ENCODE assay signal across 8 cellular contexts in genomic region chrX:132463411-132463810, GRCh38. TPM values are rescaled to one million over a fixed set of nuclear protein-coding genes. Genes with fewer than 3 reads are reported as not detected.
DNase-seq lines count a peak whose midpoint lies in the region; ATAC-seq and TF ChIP-seq lines count a peak whose summit lies in the region.

No MANE protein-coding gene starts in this region.

- no peaks in the 10 kb centered on the region for H3K9me3 ChIP-seq in colonic mucosa
- H3K9me3 ChIP-seq in right cardiac atrium (ENCODE audit: control insufficient read depth, low read length), result no peaks in the 10 kb centered on the region

- H3K27ac ChIP-seq in colonic mucosa (no peak overlapping the region), right cardiac atrium (ENCODE audit: low read length) (no peak overlapping the region)

- H3K9ac ChIP-seq in colonic mucosa (ENCODE audit: low read depth in 2 of 2, low read length in 2 of 2), result no peak overlapping the region

- no peaks in the 10 kb centered on the region for H3K36me3 ChIP-seq in colonic mucosa

- no peaks in the 10 kb centered on the region for H3K4me1 Mint-ChIP-seq in activated T-cell treated with anti-CD3 and anti-CD28 coated beads, Interleukin-2, amount 50 U/mL, for 72 hours (ENCODE audit: low read depth)

- no peaks in the 10 kb centered on the region for H3K27me3 ChIP-seq in colonic mucosa
- H3K27me3 ChIP-seq in right cardiac atrium (ENCODE audit: control insufficient read depth, insufficient read depth), result no peaks in the 10 kb centered on the region

- H3K27me3 Mint-ChIP-seq in activated T-cell treated with anti-CD3 and anti-CD28 coated beads, Interleukin-2, amount 50 U/mL, for 72 hours (ENCODE audit: low read depth), result peaks cover 31% of the 10 kb centered on the region

- H3K4me1 ChIP-seq in colonic mucosa, result no peaks in the 10 kb centered on the region
- H3K4me1 ChIP-seq in right cardiac atrium (ENCODE audit: control insufficient read depth, insufficient read depth, low read length), result no peaks in the 10 kb centered on the region

- H3K36me3 Mint-ChIP-seq in activated T-cell treated with anti-CD3 and anti-CD28 coated beads, Interleukin-2, amount 50 U/mL, for 72 hours (ENCODE audit: insufficient read depth in 2 of 2), result peaks cover 2% of the 10 kb centered on the region in 2 donors

- H3K9me3 Mint-ChIP-seq in activated T-cell treated with anti-CD3 and anti-CD28 coated beads, Interleukin-2, amount 50 U/mL, for 72 hours, result no peaks in the 10 kb centered on the region

- intact Hi-C loops in colonic mucosa (cut with DNase I), result no loop called here
- intact Hi-C loops in right cardiac atrium (cut with DNase I), result no loop called here

- peak; percentile 7 to 17 for DNase-seq in activated T-cell treated with anti-CD3 and anti-CD28 coated beads, Interleukin-2, amount 50 U/mL, for 72 hours
- no peak for DNase-seq in activated T-cell treated with anti-CD3 and anti-CD28 coated beads, Interleukin-2, amount 50 U/mL, for 1 hour
- DNase-seq in NAMALWA (ENCODE audit: low spot score) (peak; percentile 34), colonic mucosa (peak; percentile 41), retinal pigment epithelial cell (ENCODE audit: low read depth) (no peak), DMS114 treated with DMSO at 0.1 percent for 48 hours (lab: John Stamatoyannopoulos, UW; ENCODE audit: unreplicated experiment) (no peak), NCI-H1694 treated with DMSO at 0.1 percent for 48 hours (lab: John Stamatoyannopoulos, UW) (no peak), right cardiac atrium (no peak)

- peak; percentile 50 for TF ChIP-seq CTCF in colonic mucosa (IDR thresholded peaks at IDR 0.05)
- peak; percentile 53 for TF ChIP-seq CTCF in retinal pigment epithelial cell (conservative IDR thresholded peaks at IDR 0.05; ENCODE audit: low read depth, low read length)

- H3K4me3 ChIP-seq in colonic mucosa (no peak overlapping the region), retinal pigment epithelial cell (ENCODE audit: low read length) (no peak overlapping the region), right cardiac atrium (ENCODE audit: low read length) (no peak overlapping the region)

- no peak for ATAC-seq in activated T-cell treated with anti-CD3 and anti-CD28 coated beads, Interleukin-2, amount 50 U/mL, for 72 hours (replicated peaks in 1 of 2)
- ATAC-seq in right cardiac atrium, result no peak

- no peak overlapping the region for H3K27ac Mint-ChIP-seq in activated T-cell treated with anti-CD3 and anti-CD28 coated beads, Interleukin-2, amount 50 U/mL, for 72 hours

- WGBS in right cardiac atrium, result 72% methylated on average over 8 of the region's 8 CpGs

- no peak overlapping the region for H3K4me3 Mint-ChIP-seq in activated T-cell treated with anti-CD3 and anti-CD28 coated beads, Interleukin-2, amount 50 U/mL, for 72 hours

RNA-seq across cellular contexts. Expression of gene MBNL3, which starts 25.4 kb away (rescaled TPM):
- total RNA-seq in activated T-cell treated with anti-CD3 and anti-CD28 coated beads, Interleukin-2, amount 50 U/mL, for 72 hours, result 10 to 100 TPM; 15.7 to 18.6 TPM
- total RNA-seq in colonic mucosa (10 to 100 TPM; 36.8 to 40.5 TPM), right cardiac atrium (100 to 1,000 TPM in 3 of 4 donors, 10 to 100 TPM in 1; 92.4 to 169 (median 160) TPM)
- polyA plus RNA-seq in right cardiac atrium, result 19.2 TPM

Comparison
In these comparisons a context has a peak if more than half of its experiments do, and no peak if none do; other contexts are left out.
1. DNase-seq: peak in activated T-cell treated with anti-CD3 and anti-CD28 coated beads, Interleukin-2, amount 50 U/mL, for 72 hours (2 of 2), NAMALWA (single experiment) and colonic mucosa (single experiment); none in activated T-cell treated with anti-CD3 and anti-CD28 coated beads, Interleukin-2, amount 50 U/mL, for 1 hour (single experiment), retinal pigment epithelial cell (single experiment), DMS114 treated with DMSO at 0.1 percent for 48 hours (single experiment), NCI-H1694 treated with DMSO at 0.1 percent for 48 hours (single experiment) and right cardiac atrium (0 of 3).